Comparison of ENCODE assay signal across 9 cellular contexts in genomic region chr14:39232554-39233415, GRCh38. TPM values are rescaled to one million over a fixed set of nuclear protein-coding genes. Genes with fewer than 3 reads are reported as not detected.
DNase-seq lines count a peak whose midpoint lies in the region; ATAC-seq lines count a peak whose summit lies in the region.
"Had no signal": no experiment of that assay in that cellular context is flagged by ENCODE, and none has a peak within 500 bp of the region (broad histone marks: within the 10 kb centered on the region; RNA-seq: fewer than 3 reads in every experiment).

No MANE protein-coding gene starts in this region.

- peaks cover 39% of the 10 kb centered on the region for H3K4me1 Mint-ChIP-seq in activated CD4-positive, alpha-beta T cell treated with anti-CD3 and anti-CD28 coated beads, Interleukin-2, amount 10 ng/mL, durations not matched to agents 24 days and 14 days
- peaks cover 28 to 43% of the 10 kb centered on the region in 2 donors for H3K4me1 Mint-ChIP-seq in effector memory CD8-positive, alpha-beta T cell (ENCODE audit: low read depth in 2 of 2)
- peaks cover 48% of the 10 kb centered on the region for H3K4me1 Mint-ChIP-seq in stimulated activated naive CD8-positive, alpha-beta T cell treated with anti-CD3 and anti-CD28 coated beads, Interleukin-15, amount 100 ng/mL, for 72 hours

- H3K36me3 Mint-ChIP-seq in activated CD4-positive, alpha-beta T cell treated with anti-CD3 and anti-CD28 coated beads, Interleukin-2, amount 10 ng/mL, durations not matched to agents 24 days and 14 days (ENCODE audit: low read depth) = no peaks in the 10 kb centered on the region
- H3K36me3 Mint-ChIP-seq in effector memory CD8-positive, alpha-beta T cell (ENCODE audit: insufficient read depth) = peaks cover 14% of the 10 kb centered on the region

- DNase-seq in activated CD4-positive, alpha-beta T cell treated with anti-CD3 and anti-CD28 coated beads, Interleukin-2, amount 10 ng/mL, durations not matched to agents 24 days and 14 days = peak; percentile 68
- no peak for DNase-seq in activated CD4-positive, alpha-beta T cell treated with anti-CD3 and anti-CD28 coated beads, Interleukin-2, amount 50 U/mL, for 1 hour
- DNase-seq in NOMO-1 treated with DMSO at 0.1 percent for 48 hours (lab: John Stamatoyannopoulos, UW; ENCODE audit: unreplicated experiment) (peak; percentile 63), NCI-H748 (lab: John Stamatoyannopoulos, UW; ENCODE audit: unreplicated experiment) (no peak), globus pallidus (ENCODE audit: low spot score) (no peak), NCI-H345 treated with DMSO at 0.1 percent for 48 hours (lab: John Stamatoyannopoulos, UW; ENCODE audit: unreplicated experiment) (no peak)
- no peak for DNase-seq in effector memory CD8-positive, alpha-beta T cell
- no peak for DNase-seq in stimulated activated naive CD8-positive, alpha-beta T cell treated with anti-CD3 and anti-CD28 coated beads, Interleukin-15, amount 100 ng/mL, for 72 hours
- DNase-seq: cerebellar nuclear complex had no signal

- peak; percentile 42 for ATAC-seq in effector memory CD8-positive, alpha-beta T cell (replicated peaks)
- no peak for ATAC-seq in stimulated activated naive CD8-positive, alpha-beta T cell treated with anti-CD3 and anti-CD28 coated beads, Interleukin-15, amount 100 ng/mL, for 72 hours

- no peak overlapping the region for H3K4me3 Mint-ChIP-seq in activated CD4-positive, alpha-beta T cell treated with anti-CD3 and anti-CD28 coated beads, Interleukin-2, amount 10 ng/mL, durations not matched to agents 24 days and 14 days
- H3K4me3 Mint-ChIP-seq in effector memory CD8-positive, alpha-beta T cell = peak overlapping the region; percentile 53 to 55
- H3K4me3 Mint-ChIP-seq in stimulated activated naive CD8-positive, alpha-beta T cell treated with anti-CD3 and anti-CD28 coated beads, Interleukin-15, amount 100 ng/mL, for 72 hours = peak overlapping the region; percentile 13 to 29

- no peaks in the 10 kb centered on the region for H3K27me3 Mint-ChIP-seq in activated CD4-positive, alpha-beta T cell treated with anti-CD3 and anti-CD28 coated beads, Interleukin-2, amount 10 ng/mL, durations not matched to agents 24 days and 14 days
- H3K27me3 Mint-ChIP-seq in effector memory CD8-positive, alpha-beta T cell = no peaks in the 10 kb centered on the region
- no peaks in the 10 kb centered on the region for H3K27me3 Mint-ChIP-seq in stimulated activated naive CD8-positive, alpha-beta T cell treated with anti-CD3 and anti-CD28 coated beads, Interleukin-15, amount 100 ng/mL, for 72 hours

- no peaks in the 10 kb centered on the region for H3K9me3 Mint-ChIP-seq in activated CD4-positive, alpha-beta T cell treated with anti-CD3 and anti-CD28 coated beads, Interleukin-2, amount 10 ng/mL, durations not matched to agents 24 days and 14 days
- H3K9me3 Mint-ChIP-seq in effector memory CD8-positive, alpha-beta T cell = no peaks in the 10 kb centered on the region
- no peaks in the 10 kb centered on the region for H3K9me3 Mint-ChIP-seq in stimulated activated naive CD8-positive, alpha-beta T cell treated with anti-CD3 and anti-CD28 coated beads, Interleukin-15, amount 100 ng/mL, for 72 hours

- intact Hi-C loops in activated CD4-positive, alpha-beta T cell treated with anti-CD3 and anti-CD28 coated beads, Interleukin-2, amount 10 ng/mL, durations not matched to agents 24 days and 14 days (cut with micrococcal nuclease) = no loop called here

- H3K27ac Mint-ChIP-seq in activated CD4-positive, alpha-beta T cell treated with anti-CD3 and anti-CD28 coated beads, Interleukin-2, amount 10 ng/mL, durations not matched to agents 24 days and 14 days = peak overlapping the region; percentile 40
- H3K27ac Mint-ChIP-seq in effector memory CD8-positive, alpha-beta T cell = peak overlapping the region; percentile 77 to 91
- H3K27ac Mint-ChIP-seq in stimulated activated naive CD8-positive, alpha-beta T cell treated with anti-CD3 and anti-CD28 coated beads, Interleukin-15, amount 100 ng/mL, for 72 hours = no peak overlapping the region

RNA-seq across cellular contexts. Expression of gene MIA2, which starts 0.9 kb away (rescaled TPM):
- 18.7 and 21.8 TPM in 2 replicates for total RNA-seq in activated CD4-positive, alpha-beta T cell treated with anti-CD3 and anti-CD28 coated beads, Interleukin-2, amount 10 ng/mL, durations not matched to agents 24 days and 14 days

RNA-seq across cellular contexts. Expression of gene PNN, which starts 57.7 kb away (rescaled TPM):
- total RNA-seq in activated CD4-positive, alpha-beta T cell treated with anti-CD3 and anti-CD28 coated beads, Interleukin-2, amount 10 ng/mL, durations not matched to agents 24 days and 14 days = 121 and 128 TPM in 2 replicates

Comparison
In these comparisons a context has a peak if more than half of its experiments do, and no peak if none do; other contexts are left out.
1. DNase-seq: peak in activated CD4-positive, alpha-beta T cell treated with anti-CD3 and anti-CD28 coated beads, Interleukin-2, amount 10 ng/mL, durations not matched to agents 24 days and 14 days (single experiment) and NOMO-1 treated with DMSO at 0.1 percent for 48 hours (single experiment); none in activated CD4-positive, alpha-beta T cell treated with anti-CD3 and anti-CD28 coated beads, Interleukin-2, amount 50 U/mL, for 1 hour (single experiment), effector memory CD8-positive, alpha-beta T cell (0 of 3), stimulated activated naive CD8-positive, alpha-beta T cell treated with anti-CD3 and anti-CD28 coated beads, Interleukin-15, amount 100 ng/mL, for 72 hours (0 of 2), NCI-H748 (single experiment), globus pallidus (single experiment) and NCI-H345 treated with DMSO at 0.1 percent for 48 hours (single experiment).
2. H3K27ac Mint-ChIP-seq: peak in activated CD4-positive, alpha-beta T cell treated with anti-CD3 and anti-CD28 coated beads, Interleukin-2, amount 10 ng/mL, durations not matched to agents 24 days and 14 days (single experiment) and effector memory CD8-positive, alpha-beta T cell (2 of 2); none in stimulated activated naive CD8-positive, alpha-beta T cell treated with anti-CD3 and anti-CD28 coated beads, Interleukin-15, amount 100 ng/mL, for 72 hours (0 of 2).